Comparison of ENCODE assay signal across 9 cellular contexts in genomic region chr7:128236924-128237586, GRCh38. TPM values are rescaled to one million over a fixed set of nuclear protein-coding genes. Genes with fewer than 3 reads are reported as not detected.
A peak's percentile ranks its signal among the peaks of the same experiment; 100 is the strongest.
DNase-seq lines count a peak whose midpoint lies in the region; ATAC-seq, FAIRE-seq and TF ChIP-seq lines count a peak whose summit lies in the region.
"Had no signal": no experiment of that assay in that cellular context is flagged by ENCODE, and none has a peak within 500 bp of the region (broad histone marks: within the 10 kb centered on the region; RNA-seq: fewer than 3 reads in every experiment).

No MANE protein-coding gene starts in this region.

- intact Hi-C loops in K562 (cut with micrococcal nuclease), result loop anchor here (5.0 to 10.0 kb wide), 2 partner anchors 85 to 148 kb away; no protein-coding TSS in a partner anchor

- 5% methylated on average over 1 of the region's 1 CpG for WGBS in K562 (ENCODE audit: insufficient coverage, low coverage, missing lambda C conversion rate)

- H4K20me1 ChIP-seq in K562 (replicated peaks; ENCODE audit: control insufficient read depth, insufficient read depth, low read length), result no peaks in the 10 kb centered on the region

- FAIRE-seq in K562 (lab: Jason Lieb, UNC), result peak; percentile 77

- no peak overlapping the region for H3K9ac ChIP-seq in K562 (ENCODE audit: insufficient read depth in 1 of 2, low read depth in 2 of 2, low read length in 2 of 2)

- H3K27me3 ChIP-seq in K562 (ENCODE audit: control insufficient read depth in 2 of 2, insufficient read depth in 2 of 2, low read length in 2 of 2), result peaks cover 36 to 58% of the 10 kb centered on the region in 2 experiments
- H3K27me3 ChIP-seq in neutrophil, result peaks cover 9% of the 10 kb centered on the region

- no peak for TF ChIP-seq RAD21 in K562 (CRISPR knock-in tag; conservative IDR thresholded peaks at IDR 0.05 in 1 of 2, IDR thresholded peaks at IDR 0.05 in 1 of 2)

- TF ChIP-seq POLR2A in K562 (conservative IDR thresholded peaks at IDR 0.05), result no peak

- no TSS peak for BruUV-seq in K562 (replicated peaks; lab: Mats Ljungman, UMichigan)

- no peaks in the 10 kb centered on the region for H3K36me3 ChIP-seq in K562 (ENCODE audit: control insufficient read depth, insufficient read depth, low read length)
- H3K36me3 ChIP-seq in neutrophil, result no peaks in the 10 kb centered on the region

- no peaks in the 10 kb centered on the region for H3K79me2 ChIP-seq in K562 (ENCODE audit: control insufficient read depth, insufficient read depth, low read length)

- H2AFZ ChIP-seq in K562 (ENCODE audit: low read depth, low read length), result peak overlapping the region; percentile 6; the same call in 1 of the 2 replicates

- TF ChIP-seq EP300 in K562 (IDR thresholded peaks at IDR 0.05; ENCODE audit: low read length), result peak; percentile 61

- in situ Hi-C loops in K562 (cut with MboI), result no loop called here

- ATAC-seq in GM21825 (IDR thresholded peaks at IDR 0.05; ENCODE audit: unreplicated experiment) (peak; percentile 75), K562 (peak; percentile 89), HG02571 (IDR thresholded peaks at IDR 0.05; ENCODE audit: unreplicated experiment) (no peak)

- DNase-seq in Daoy (ENCODE audit: low read depth) (peak; percentile 91), NCI-H460 (ENCODE audit: extremely low read depth, low read depth) (peak; percentile 81), K562 (ENCODE audit: extremely low read depth in 1 of 4, low spot score in 3 of 4) (peak in 2 of 4 experiments; percentile 52 to 59), NCI-H2107 (lab: John Stamatoyannopoulos, UW) (no peak), NCI-H2227 treated with DMSO at 0.1 percent for 48 hours (lab: John Stamatoyannopoulos, UW) (no peak)
- DNase-seq: naive B cell had no signal

- H3K27ac ChIP-seq in K562 (ENCODE audit: extremely low read depth, low read depth, low read length), result peak overlapping the region; percentile 3; the same call in 1 of the 3 replicates
- peak overlapping the region; percentile 98 for H3K27ac ChIP-seq in neutrophil

- H3K9me3 ChIP-seq in K562 (replicated peaks; ENCODE audit: control insufficient read depth, insufficient read depth, low read depth, low read length) (no peaks in the 10 kb centered on the region), neutrophil (no peaks in the 10 kb centered on the region)

- POLR2A ChIA-PET in K562 (lab: Yijun Ruan, JAX), result interaction anchor here (0.9 to 1.7 kb wide), 5 partner anchors 8 to 625 kb away, joined by 3 to 8 read pairs (median 6); partner anchors contain the start of gene ATP6V1F

- H3K4me1 ChIP-seq in K562 (replicated peaks in 1 of 2; ENCODE audit: control insufficient read depth in 2 of 2, insufficient read depth in 2 of 2, low read length in 2 of 2) (peaks cover 0 to 7% of the 10 kb centered on the region in 2 experiments; a peak in 2 of 5 replicates), neutrophil (ENCODE audit: control insufficient read depth in 1 of 2, insufficient read depth in 1 of 2, low read depth in 1 of 2, low read length in 1 of 2) (peaks cover 46 to 63% of the 10 kb centered on the region in 2 experiments)

- H3K4me3 ChIP-seq in K562 (no peak overlapping the region), neutrophil (ENCODE audit: low read depth in 1 of 2, low read length in 1 of 2) (peak overlapping the region; percentile 53 to 63)

- H3K4me2 ChIP-seq in K562 (ENCODE audit: insufficient read depth, low read length), result peak overlapping the region; percentile 29; the same call in 1 of the 2 replicates

- no peak for TF ChIP-seq CTCF in K562 (IDR thresholded peaks at IDR 0.05 in 2 of 3, conservative IDR thresholded peaks at IDR 0.05 in 1 of 3; ENCODE audit: insufficient read depth in 2 of 3, low read depth in 1 of 3, low read length in 3 of 3)
- peak; percentile 48 for TF ChIP-seq CTCF in neutrophil (IDR thresholded peaks at IDR 0.05)

- CTCF ChIA-PET in K562 (lab: Yijun Ruan, JAX; ENCODE audit: low intra/inter-chr PET ratio), result no interaction called here

- no peaks in the 10 kb centered on the region for H3K9me1 ChIP-seq in K562 (ENCODE audit: control insufficient read depth, insufficient read depth, low read length)

TF ChIP-seq in K562, 482 proteins besides CTCF, POLR2A, EP300 and RAD21 (continues in another document):
- no peak for TF ChIP-seq SUPT5H (IDR thresholded peaks at IDR 0.05)
- TF ChIP-seq NFATC3 (IDR thresholded peaks at IDR 0.05), result no peak
- TF ChIP-seq TAF1 (IDR thresholded peaks at IDR 0.05; ENCODE audit: control insufficient read depth, extremely low read depth, insufficient read depth, low read length, severe bottlenecking), result no peak
- TF ChIP-seq TEAD2 (tag; IDR thresholded peaks at IDR 0.05), result peak; percentile 43; the same call in 1 of the 2 replicates
- no peak for TF ChIP-seq CC2D1A (IDR thresholded peaks at IDR 0.05)
- no peak for TF ChIP-seq ZMIZ1 (IDR thresholded peaks at IDR 0.05; ENCODE audit: low read depth in 2 of 2, low read length in 2 of 2)
- TF ChIP-seq HINFP (tag; conservative IDR thresholded peaks at IDR 0.05; ENCODE audit: low read depth), result peak; percentile 58; the same call in 1 of the 2 replicates
- no peak for TF ChIP-seq RBM39 (optimal IDR thresholded peaks at IDR 0.05; ENCODE audit: low read depth, low read length)

RNA-seq across cellular contexts. Expression of gene LEP, which starts 4.0 kb away (rescaled TPM):
- total RNA-seq in Daoy (2014; rRNA removed; shearing (Covaris generic)), result not detected in 2 replicates
- not detected in 2 replicates for total RNA-seq in NCI-H460 (2014; rRNA removed; shearing (Covaris generic))
- not detected in 2 replicates for polyA plus RNA-seq in NCI-H460 (2014; cell fraction: nucleus; rRNA removed)
- not detected in 2 replicates for total RNA-seq in K562 (2011; cell fraction: chromatin; rRNA removed; ENCODE audit: low replicate concordance)
- total RNA-seq in K562 (2011; cell fraction: nucleolus; rRNA removed), result not detected in 2 replicates
- not detected in 2 replicates for total RNA-seq in K562 (2011; cell fraction: nucleoplasm; rRNA removed)
- total RNA-seq in K562 (2014; rRNA removed), result not detected in 2 replicates
- not detected in 2 replicates for total RNA-seq in K562 (2014; rRNA removed; fragmentation: Illumina TruSeq; extraction: Trizol)
- total RNA-seq in K562 (2015; rRNA removed; fragmentation: Illumina TruSeq; extraction: Trizol), result not detected in 2 replicates
- total RNA-seq in K562 (2021), result not detected in 2 replicates
- polyA plus RNA-seq in K562 (2011; rRNA removed), result not detected in 2 replicates
- not detected in 2 replicates for polyA plus RNA-seq in K562 (2011; cell fraction: cytosol; rRNA removed)
- not detected in 2 replicates for polyA plus RNA-seq in K562 (2011; cell fraction: nucleus; rRNA removed)
- 0.04 and 0.06 TPM in 2 replicates for polyA plus RNA-seq in K562 (2012)
- polyA plus RNA-seq in K562 (2014; fragmentation: Illumina TruSeq; extraction: Trizol), result not detected in 2 replicates
- not detected for polyA plus RNA-seq in K562 (2014; fragmentation: Nextera tagmentation; extraction: Ambion mirVana)
- polyA plus RNA-seq in K562 (2014; rRNA removed), result not detected in 2 replicates
- polyA minus RNA-seq in K562 (2011; rRNA and poly(A)+ RNA removed), result not detected in 2 replicates
- not detected in 2 replicates for polyA minus RNA-seq in K562 (2011; cell fraction: cytosol; rRNA and poly(A)+ RNA removed)
- polyA minus RNA-seq in K562 (2011; cell fraction: nucleus; rRNA and poly(A)+ RNA removed), result not detected in 2 replicates

Comparison
In these comparisons a context has a peak if more than half of its experiments do, and no peak if none do; other contexts are left out.
1. DNase-seq: peak in Daoy (single experiment) and NCI-H460 (single experiment); none in NCI-H2107 (single experiment) and NCI-H2227 treated with DMSO at 0.1 percent for 48 hours (single experiment).